In genomic region chr14:49381778-49382177, GRCh38 we compare ENCODE assay signal across 32 cellular contexts.
DNase-seq lines count a peak whose midpoint lies in the region; ATAC-seq and TF ChIP-seq lines count a peak whose summit lies in the region.
"Had no signal": no experiment of that assay in that cellular context is flagged by ENCODE, and none has a peak within 500 bp of the region (broad histone marks: within the 10 kb centered on the region; RNA-seq: fewer than 3 reads in every experiment).

No MANE protein-coding gene starts in this region.

- no peak overlapping the region for H3K18ac ChIP-seq in mesendoderm (ENCODE audit: low read length)

- H3K79me1 ChIP-seq in mesendoderm (ENCODE audit: low read length) = no peaks in the 10 kb centered on the region

- peaks cover 38% of the 10 kb centered on the region for H3K27me3 Mint-ChIP-seq in CD4-positive, alpha-beta T cell

- H3K27ac Mint-ChIP-seq in CD4-positive, alpha-beta T cell = no peak overlapping the region
- H3K27ac Mint-ChIP-seq: B cell; CD14-positive monocyte; CD4-positive, alpha-beta memory T cell; CD4-positive, CD25-positive, alpha-beta regulatory T cell; CD8-positive, alpha-beta memory T cell; CD8-positive, alpha-beta T cell had no signal

- no peak overlapping the region for H4K8ac ChIP-seq in mesendoderm (ENCODE audit: low read depth, low read length)

- no peaks in the 10 kb centered on the region for H3K79me2 ChIP-seq in mesendoderm (ENCODE audit: control insufficient read depth, insufficient read depth, low read length)

- no peak overlapping the region for H3K4me2 ChIP-seq in mesendoderm (ENCODE audit: low read length)
- H3K4me2 ChIP-seq: A549; BLaER1; BLaER1 treated with 17β-estradiol and CSF1 and Interleukin-3, amounts not matched to agents 10 nM and 100 nM had no signal

- H2BK15ac ChIP-seq in mesendoderm (replicated peaks; ENCODE audit: low read depth) = no peak overlapping the region

- H3K9me3 ChIP-seq in CD4-positive, alpha-beta T cell (ENCODE audit: control insufficient read depth, low read length) = no peaks in the 10 kb centered on the region
- H3K9me3 ChIP-seq: A549, BE2C, BLaER1, Caco-2 had no signal

- no peaks in the 10 kb centered on the region for H3K36me3 Mint-ChIP-seq in CD4-positive, alpha-beta T cell (ENCODE audit: low read depth)
- H3K36me3 Mint-ChIP-seq: CD14-positive monocyte; CD4-positive, CD25-positive, alpha-beta regulatory T cell; CD8-positive, alpha-beta T cell had no signal

- no peak overlapping the region for H2BK120ac ChIP-seq in mesendoderm (ENCODE audit: low read depth, low read length)

- no peak overlapping the region for H3K4me3 ChIP-seq in mesendoderm (ENCODE audit: low read length)
- H3K4me3 ChIP-seq: A549; BLaER1; BLaER1 treated with 17β-estradiol and CSF1 and Interleukin-3, amounts not matched to agents 10 nM and 100 nM had no signal

- intact Hi-C loops in CD4-positive, alpha-beta T cell (cut with DNase I, micrococcal nuclease) = no loop called here

- TF ChIP-seq CTCF in CD4-positive, alpha-beta T cell (IDR thresholded peaks at IDR 0.05) = no peak

- no peak for ATAC-seq in CD4-positive, alpha-beta T cell (ENCODE audit: poor library complexity)
- no peak for ATAC-seq in GM18498 (IDR thresholded peaks at IDR 0.05; ENCODE audit: unreplicated experiment)
- ATAC-seq: A549; CD8-positive, alpha-beta T cell had no signal

- H3K4me1 Mint-ChIP-seq in CD4-positive, alpha-beta T cell (ENCODE audit: low read depth) = no peaks in the 10 kb centered on the region
- H3K4me1 Mint-ChIP-seq: B cell; CD14-positive monocyte; CD4-positive, alpha-beta memory T cell; CD4-positive, CD25-positive, alpha-beta regulatory T cell; CD8-positive, alpha-beta memory T cell had no signal

- no peaks in the 10 kb centered on the region for H3K27me3 ChIP-seq in mesendoderm (ENCODE audit: insufficient read depth, low read length, poor library complexity)
- peaks cover 13% of the 10 kb centered on the region for H3K27me3 ChIP-seq in CD4-positive, alpha-beta T cell (ENCODE audit: control insufficient read depth, insufficient read depth, low read length)
- H3K27me3 ChIP-seq: BE2C; BLaER1; BLaER1 treated with 17β-estradiol and CSF1 and Interleukin-3, amounts not matched to agents 10 nM and 100 nM had no signal

- H4K5ac ChIP-seq in mesendoderm (ENCODE audit: low read length) = no peak overlapping the region

- H3K4ac ChIP-seq in mesendoderm (ENCODE audit: low read depth, low read length) = no peak overlapping the region

- no peaks in the 10 kb centered on the region for H3K36me3 ChIP-seq in mesendoderm (ENCODE audit: control insufficient read depth, insufficient read depth, low read length)
- H3K36me3 ChIP-seq: BE2C; BLaER1; BLaER1 treated with 17β-estradiol and CSF1 and Interleukin-3, amounts not matched to agents 10 nM and 100 nM had no signal

- peaks cover 2% of the 10 kb centered on the region for H3K9me3 Mint-ChIP-seq in CD4-positive, alpha-beta T cell

- H3K9ac ChIP-seq in mesendoderm (ENCODE audit: low read length) = no peak overlapping the region
- H3K9ac ChIP-seq: BLaER1; BLaER1 treated with 17β-estradiol and CSF1 and Interleukin-3, amounts not matched to agents 10 nM and 100 nM had no signal

- H3K23ac ChIP-seq in mesendoderm (ENCODE audit: low read length) = no peak overlapping the region

- no CpG with 5 or more reads among the region's 1 CpG for whole genome bisulfite sequencing in mesendoderm (ENCODE audit: extremely low coverage, insufficient coverage, low lambda C conversion rate)

- no peak overlapping the region for H3K4me3 Mint-ChIP-seq in CD4-positive, alpha-beta T cell
- H3K4me3 Mint-ChIP-seq: B cell; CD14-positive monocyte; CD4-positive, alpha-beta memory T cell; CD4-positive, CD25-positive, alpha-beta regulatory T cell; CD8-positive, alpha-beta memory T cell; CD8-positive, alpha-beta T cell had no signal

- H3K56ac ChIP-seq in mesendoderm (ENCODE audit: low read length) = no peak overlapping the region

- H3K27ac ChIP-seq in mesendoderm (ENCODE audit: low read depth, low read length) = no peak overlapping the region
- no peak overlapping the region for H3K27ac ChIP-seq in CD4-positive, alpha-beta T cell (ENCODE audit: low read depth, low read length)
- H3K27ac ChIP-seq: 22Rv1; A549; BLaER1; BLaER1 treated with 17β-estradiol and CSF1 and Interleukin-3, amounts not matched to agents 10 nM and 100 nM; C4-2B had no signal

- no peak overlapping the region for H2AK5ac ChIP-seq in mesendoderm (ENCODE audit: low read length)

- POLR2A ChIA-PET in CD4-positive, alpha-beta T cell (lab: Charles Lee) = no interaction called here

- no peaks in the 10 kb centered on the region for H3K4me1 ChIP-seq in mesendoderm (ENCODE audit: control insufficient read depth, low read depth, low read length)
- H3K4me1 ChIP-seq: A549; BE2C; BLaER1; BLaER1 treated with 17β-estradiol and CSF1 and Interleukin-3, amounts not matched to agents 10 nM and 100 nM; Caco-2 had no signal

- no peak overlapping the region for H2BK5ac ChIP-seq in mesendoderm (ENCODE audit: low read length)

- CTCF ChIA-PET in CD4-positive, alpha-beta T cell (lab: Charles Lee) = no interaction called here

- peak; percentile 20 for DNase-seq in NCI-H82 (lab: John Stamatoyannopoulos, UW)
- no peak for DNase-seq in NCI-H82 treated with DMSO at 0.1 percent for 48 hours (lab: John Stamatoyannopoulos, UW; ENCODE audit: unreplicated experiment)
- DNase-seq in islet precursor cell = peak; percentile 64
- peak; percentile 62 for DNase-seq in mesendoderm
- no peak for DNase-seq in CD4-positive, alpha-beta T cell
- DNase-seq: 8988T; ACHN; AML-193; BE2C; C1 segment of cervical spinal cord; Caco-2; Calu3; CD4-positive, alpha-beta memory T cell; CD4-positive, CD25-positive, alpha-beta regulatory T cell; CD8-positive, alpha-beta memory T cell; CD8-positive, alpha-beta T cell; COR-L47; DMS 273 treated with DMSO at 0.1 percent for 48 hours; DMS153; DMS53; DMS79; DMS79 treated with DMSO at 0.1 percent for 48 hours; DND-41; EL had no signal

Comparison
In these comparisons a context has a peak if more than half of its experiments do, and no peak if none do; other contexts are left out.
1. DNase-seq: peak in NCI-H82 (single experiment), islet precursor cell (single experiment) and mesendoderm (single experiment); none in NCI-H82 treated with DMSO at 0.1 percent for 48 hours (single experiment) and CD4-positive, alpha-beta T cell (0 of 10).